1 cellular context compared by ENCODE assay signal in the genomic region with DNA sequence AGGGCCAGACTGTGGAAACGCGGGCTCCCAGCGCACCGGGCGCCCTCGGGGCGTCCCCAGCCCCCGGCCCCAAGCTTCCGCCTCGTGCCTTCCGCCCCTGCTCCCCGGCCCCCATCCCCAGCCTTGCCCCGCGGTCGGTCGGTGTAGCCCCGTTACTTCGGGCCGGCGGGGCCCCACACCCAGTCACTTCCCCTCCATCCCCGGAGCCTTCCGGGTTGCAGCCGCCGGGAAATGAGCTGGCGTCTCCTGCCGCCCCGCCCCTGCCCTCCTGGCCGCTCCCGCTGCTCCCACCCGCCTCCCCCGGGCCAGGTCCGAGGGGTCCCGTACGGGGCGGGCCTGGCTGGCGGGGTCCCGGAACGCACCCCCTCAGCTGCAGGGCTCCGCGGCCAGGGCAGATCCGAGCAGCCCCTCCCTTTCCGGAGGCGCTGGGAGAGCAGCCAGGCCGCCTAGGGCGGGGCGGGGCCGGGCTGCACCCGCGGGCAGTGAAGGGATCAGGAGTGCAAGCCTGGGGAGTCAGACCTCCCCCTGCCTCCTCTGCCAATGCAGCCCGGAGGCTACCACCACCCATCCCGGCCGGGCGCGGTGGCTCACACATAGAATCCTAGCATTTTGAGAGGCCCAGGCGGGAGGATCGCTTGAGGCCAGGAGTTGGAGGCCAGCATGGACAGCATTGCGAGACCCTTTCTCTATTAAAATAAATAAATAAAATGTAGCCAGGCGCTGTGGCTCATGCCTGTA.
TF ChIP-seq lines count a peak whose summit lies in the region.

No MANE protein-coding gene starts in this region.

TF ChIP-seq in HepG2, 621 proteins besides CTCF, POLR2A, EP300 and RAD21 (continued from another document and continues in another):
- TF ChIP-seq ZBTB40 (IDR thresholded peaks at IDR 0.05) (no peak), ZBTB40 (CRISPR knock-in tag; IDR thresholded peaks at IDR 0.05) (no peak), GATA4 (IDR thresholded peaks at IDR 0.05; ENCODE audit: borderline replicate concordance, low read depth) (no peak), MTF2 (CRISPR knock-in tag; IDR thresholded peaks at IDR 0.05; ENCODE audit: borderline replicate concordance) (no peak), EEA1 (CRISPR knock-in tag; IDR thresholded peaks at IDR 0.05; ENCODE audit: borderline replicate concordance) (no peak), FOXM1 (CRISPR knock-in tag; IDR thresholded peaks at IDR 0.05) (no peak), ZNF331 (CRISPR knock-in tag; IDR thresholded peaks at IDR 0.05) (no peak), PLSCR1 (CRISPR knock-in tag; IDR thresholded peaks at IDR 0.05; ENCODE audit: borderline replicate concordance) (no peak), MED13 (CRISPR knock-in tag; IDR thresholded peaks at IDR 0.05) (no peak; the same call in 1 of the 2 replicates), TSC22D2 (CRISPR knock-in tag; IDR thresholded peaks at IDR 0.05; ENCODE audit: borderline replicate concordance) (no peak), ZNF446 (CRISPR knock-in tag; IDR thresholded peaks at IDR 0.05) (no peak), ZNF768 (CRISPR knock-in tag; IDR thresholded peaks at IDR 0.05) (peak; percentile 27; the same call in 1 of the 2 replicates), ZIK1 (CRISPR knock-in tag; IDR thresholded peaks at IDR 0.05; ENCODE audit: borderline replicate concordance, low read depth) (no peak), RFX1 (IDR thresholded peaks at IDR 0.05) (no peak), ZBTB38 (CRISPR knock-in tag; IDR thresholded peaks at IDR 0.05) (no peak), TOE1 (CRISPR knock-in tag; IDR thresholded peaks at IDR 0.05) (no peak), FOXC1 (CRISPR knock-in tag; IDR thresholded peaks at IDR 0.05; ENCODE audit: borderline replicate concordance) (no peak), TARDBP (CRISPR knock-in tag; IDR thresholded peaks at IDR 0.05) (peak; percentile 56; the same call in 1 of the 2 replicates), IRF2 (CRISPR knock-in tag; IDR thresholded peaks at IDR 0.05) (no peak; the same call in 1 of the 2 replicates), ZNF326 (CRISPR knock-in tag; IDR thresholded peaks at IDR 0.05; ENCODE audit: borderline replicate concordance) (no peak), MXD4 (CRISPR knock-in tag; IDR thresholded peaks at IDR 0.05) (no peak), ZNF263 (CRISPR knock-in tag; IDR thresholded peaks at IDR 0.05) (no peak), ZNF496 (CRISPR knock-in tag; IDR thresholded peaks at IDR 0.05; ENCODE audit: insufficient replicate concordance) (no peak), IRX3 (CRISPR knock-in tag; IDR thresholded peaks at IDR 0.05; ENCODE audit: borderline replicate concordance, low read depth) (no peak), ZNF563 (CRISPR knock-in tag; IDR thresholded peaks at IDR 0.05) (peak; percentile 61; the same call in 1 of the 2 replicates), ZNF607 (CRISPR knock-in tag; IDR thresholded peaks at IDR 0.05; ENCODE audit: borderline replicate concordance) (no peak), ZFP36L2 (CRISPR knock-in tag; IDR thresholded peaks at IDR 0.05) (no peak), WIZ (CRISPR knock-in tag; IDR thresholded peaks at IDR 0.05) (peak; percentile 40; the same call in 1 of the 2 replicates), HBP1 (CRISPR knock-in tag; IDR thresholded peaks at IDR 0.05; ENCODE audit: low read depth) (no peak)
- TF ChIP-seq, protein P1, sequence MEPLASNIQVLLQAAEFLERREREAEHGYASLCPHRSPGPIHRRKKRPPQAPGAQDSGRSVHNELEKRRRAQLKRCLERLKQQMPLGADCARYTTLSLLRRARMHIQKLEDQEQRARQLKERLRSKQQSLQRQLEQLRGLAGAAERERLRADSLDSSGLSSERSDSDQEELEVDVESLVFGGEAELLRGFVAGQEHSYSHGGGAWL (CRISPR knock-in tag; IDR thresholded peaks at IDR 0.05): no peak
- TF ChIP-seq, protein P2, sequence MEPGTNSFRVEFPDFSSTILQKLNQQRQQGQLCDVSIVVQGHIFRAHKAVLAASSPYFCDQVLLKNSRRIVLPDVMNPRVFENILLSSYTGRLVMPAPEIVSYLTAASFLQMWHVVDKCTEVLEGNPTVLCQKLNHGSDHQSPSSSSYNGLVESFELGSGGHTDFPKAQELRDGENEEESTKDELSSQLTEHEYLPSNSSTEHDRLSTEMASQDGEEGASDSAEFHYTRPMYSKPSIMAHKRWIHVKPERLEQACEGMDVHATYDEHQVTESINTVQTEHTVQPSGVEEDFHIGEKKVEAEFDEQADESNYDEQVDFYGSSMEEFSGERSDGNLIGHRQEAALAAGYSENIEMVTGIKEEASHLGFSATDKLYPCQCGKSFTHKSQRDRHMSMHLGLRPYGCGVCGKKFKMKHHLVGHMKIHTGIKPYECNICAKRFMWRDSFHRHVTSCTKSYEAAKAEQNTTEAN (CRISPR knock-in tag; conservative IDR thresholded peaks at IDR 0.05): no peak
- TF ChIP-seq, protein P3, sequence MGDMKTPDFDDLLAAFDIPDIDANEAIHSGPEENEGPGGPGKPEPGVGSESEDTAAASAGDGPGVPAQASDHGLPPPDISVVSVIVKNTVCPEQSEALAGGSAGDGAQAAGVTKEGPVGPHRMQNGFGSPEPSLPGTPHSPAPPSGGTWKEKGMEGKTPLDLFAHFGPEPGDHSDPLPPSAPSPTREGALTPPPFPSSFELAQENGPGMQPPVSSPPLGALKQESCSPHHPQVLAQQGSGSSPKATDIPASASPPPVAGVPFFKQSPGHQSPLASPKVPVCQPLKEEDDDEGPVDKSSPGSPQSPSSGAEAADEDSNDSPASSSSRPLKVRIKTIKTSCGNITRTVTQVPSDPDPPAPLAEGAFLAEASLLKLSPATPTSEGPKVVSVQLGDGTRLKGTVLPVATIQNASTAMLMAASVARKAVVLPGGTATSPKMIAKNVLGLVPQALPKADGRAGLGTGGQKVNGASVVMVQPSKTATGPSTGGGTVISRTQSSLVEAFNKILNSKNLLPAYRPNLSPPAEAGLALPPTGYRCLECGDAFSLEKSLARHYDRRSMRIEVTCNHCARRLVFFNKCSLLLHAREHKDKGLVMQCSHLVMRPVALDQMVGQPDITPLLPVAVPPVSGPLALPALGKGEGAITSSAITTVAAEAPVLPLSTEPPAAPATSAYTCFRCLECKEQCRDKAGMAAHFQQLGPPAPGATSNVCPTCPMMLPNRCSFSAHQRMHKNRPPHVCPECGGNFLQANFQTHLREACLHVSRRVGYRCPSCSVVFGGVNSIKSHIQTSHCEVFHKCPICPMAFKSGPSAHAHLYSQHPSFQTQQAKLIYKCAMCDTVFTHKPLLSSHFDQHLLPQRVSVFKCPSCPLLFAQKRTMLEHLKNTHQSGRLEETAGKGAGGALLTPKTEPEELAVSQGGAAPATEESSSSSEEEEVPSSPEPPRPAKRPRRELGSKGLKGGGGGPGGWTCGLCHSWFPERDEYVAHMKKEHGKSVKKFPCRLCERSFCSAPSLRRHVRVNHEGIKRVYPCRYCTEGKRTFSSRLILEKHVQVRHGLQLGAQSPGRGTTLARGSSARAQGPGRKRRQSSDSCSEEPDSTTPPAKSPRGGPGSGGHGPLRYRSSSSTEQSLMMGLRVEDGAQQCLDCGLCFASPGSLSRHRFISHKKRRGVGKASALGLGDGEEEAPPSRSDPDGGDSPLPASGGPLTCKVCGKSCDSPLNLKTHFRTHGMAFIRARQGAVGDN (CRISPR knock-in tag; IDR thresholded peaks at IDR 0.05): peak; percentile 65
- TF ChIP-seq, protein P4, sequence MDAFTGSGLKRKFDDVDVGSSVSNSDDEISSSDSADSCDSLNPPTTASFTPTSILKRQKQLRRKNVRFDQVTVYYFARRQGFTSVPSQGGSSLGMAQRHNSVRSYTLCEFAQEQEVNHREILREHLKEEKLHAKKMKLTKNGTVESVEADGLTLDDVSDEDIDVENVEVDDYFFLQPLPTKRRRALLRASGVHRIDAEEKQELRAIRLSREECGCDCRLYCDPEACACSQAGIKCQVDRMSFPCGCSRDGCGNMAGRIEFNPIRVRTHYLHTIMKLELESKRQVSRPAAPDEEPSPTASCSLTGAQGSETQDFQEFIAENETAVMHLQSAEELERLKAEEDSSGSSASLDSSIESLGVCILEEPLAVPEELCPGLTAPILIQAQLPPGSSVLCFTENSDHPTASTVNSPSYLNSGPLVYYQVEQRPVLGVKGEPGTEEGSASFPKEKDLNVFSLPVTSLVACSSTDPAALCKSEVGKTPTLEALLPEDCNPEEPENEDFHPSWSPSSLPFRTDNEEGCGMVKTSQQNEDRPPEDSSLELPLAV (CRISPR knock-in tag; conservative IDR thresholded peaks at IDR 0.05; ENCODE audit: low read depth): no peak
- TF ChIP-seq, protein P5, sequence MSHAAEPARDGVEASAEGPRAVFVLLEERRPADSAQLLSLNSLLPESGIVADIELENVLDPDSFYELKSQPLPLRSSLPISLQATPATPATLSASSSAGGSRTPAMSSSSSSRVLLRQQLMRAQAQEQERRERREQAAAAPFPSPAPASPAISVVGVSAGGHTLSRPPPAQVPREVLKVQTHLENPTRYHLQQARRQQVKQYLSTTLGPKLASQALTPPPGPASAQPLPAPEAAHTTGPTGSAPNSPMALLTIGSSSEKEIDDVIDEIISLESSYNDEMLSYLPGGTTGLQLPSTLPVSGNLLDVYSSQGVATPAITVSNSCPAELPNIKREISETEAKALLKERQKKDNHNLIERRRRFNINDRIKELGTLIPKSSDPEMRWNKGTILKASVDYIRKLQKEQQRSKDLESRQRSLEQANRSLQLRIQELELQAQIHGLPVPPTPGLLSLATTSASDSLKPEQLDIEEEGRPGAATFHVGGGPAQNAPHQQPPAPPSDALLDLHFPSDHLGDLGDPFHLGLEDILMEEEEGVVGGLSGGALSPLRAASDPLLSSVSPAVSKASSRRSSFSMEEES (CRISPR knock-in tag; IDR thresholded peaks at IDR 0.05): no peak
- TF ChIP-seq, protein P6, sequence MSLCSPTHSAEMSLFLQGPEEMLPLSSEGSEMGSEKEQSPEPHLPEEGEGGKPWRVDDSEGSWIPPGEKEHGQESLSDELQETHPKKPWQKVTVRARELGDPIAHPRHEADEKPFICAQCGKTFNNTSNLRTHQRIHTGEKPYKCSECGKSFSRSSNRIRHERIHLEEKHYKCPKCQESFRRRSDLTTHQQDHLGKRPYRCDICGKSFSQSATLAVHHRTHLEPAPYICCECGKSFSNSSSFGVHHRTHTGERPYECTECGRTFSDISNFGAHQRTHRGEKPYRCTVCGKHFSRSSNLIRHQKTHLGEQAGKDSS (CRISPR knock-in tag; IDR thresholded peaks at IDR 0.05; ENCODE audit: borderline replicate concordance, low read depth): no peak
